In the genomic region with DNA sequence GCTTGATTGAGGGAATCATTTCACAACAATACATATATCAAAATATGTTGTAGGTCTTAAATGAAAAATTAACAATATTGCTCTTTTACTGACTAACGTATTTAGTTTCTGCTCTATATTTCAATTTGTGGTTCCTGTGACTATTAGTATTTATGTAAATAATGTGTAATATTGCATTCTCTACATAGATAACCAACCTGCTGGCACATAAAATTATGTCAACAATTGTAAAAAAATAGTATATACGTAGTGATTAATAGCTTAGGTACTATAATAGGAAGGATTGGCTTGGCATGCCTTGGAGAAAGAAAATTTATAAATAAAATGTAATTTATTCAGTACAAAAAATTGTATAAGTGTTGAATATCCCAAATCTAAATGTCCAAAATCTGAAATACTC, we compare ENCODE assay signal across 27 cellular contexts.
"Had no signal": no experiment of that assay in that cellular context is flagged by ENCODE, and none has a peak within 500 bp of the region (broad histone marks: within the 10 kb centered on the region; RNA-seq: fewer than 3 reads in every experiment).

No MANE protein-coding gene starts in this region.

- H3K4me1 ChIP-seq: stomach, suprapubic skin, testis, thyroid gland, tibial artery, tibial nerve, transverse colon, upper lobe of left lung, upper lobe of right lung, uterus, vagina had no signal

- H3K9me3 ChIP-seq: stomach, suprapubic skin, testis, thoracic aorta, thyroid gland, tibial artery, tibial nerve, transverse colon, upper lobe of left lung, upper lobe of right lung, vagina had no signal

- DNase-seq: stimulated activated CD4-positive, alpha-beta T cell treated with anti-CD3 and anti-CD28 coated beads, Interleukin-2, amount 100 ng/mL, for 48 hours; stimulated activated CD4-positive, alpha-beta T cell treated with anti-CD3 and anti-CD28 coated beads, Interleukin-4, amount 100 ng/mL, for 1 hour; stimulated activated CD4-positive, alpha-beta T cell treated with anti-CD3 and anti-CD28 coated beads, Interleukin-4, amount 100 ng/mL, for 24 hours; stimulated activated CD4-positive, alpha-beta T cell treated with anti-CD3 and anti-CD28 coated beads, Interleukin-4, amount 100 ng/mL, for 4 hours; stimulated activated CD8-positive, alpha-beta memory T cell treated with anti-CD3 and anti-CD28 coated beads, Interleukin-4, amount 100 ng/mL, for 48 hours; stimulated activated naive B cell treated with anti-CD40 and anti-IgM and Interleukin-4, amounts not matched to agents 10 μg/mL and 1 μg/mL and 100 μg/mL, for 72 hours; stimulated activated naive CD4-positive, alpha-beta T cell; stimulated activated naive CD4-positive, alpha-beta T cell treated with Interleukin-2 at 50 U/mL for 16 hours; stimulated activated naive CD8-positive, alpha-beta T cell treated with anti-CD3 and anti-CD28 coated beads, Interleukin-15, amount 100 ng/mL, for 72 hours; stimulated activated naive CD8-positive, alpha-beta T cell treated with anti-CD3 and anti-CD28 coated beads, Interleukin-15, Interleukin-2, amounts not matched to agents 100 U/mL and 50 U/mL, for 24 hours; stomach; substantia nigra; testis; thyroid gland; tibial artery; transverse colon; trophoblast cell; upper lobe of left lung; upper lobe of right lung; uterus had no signal

- FAIRE-seq: urothelium cell line had no signal

- H3K36me3 ChIP-seq: stomach, suprapubic skin, thoracic aorta, thyroid gland, tibial artery, tibial nerve, transverse colon, upper lobe of left lung, upper lobe of right lung, uterus, vagina had no signal

- H3K27ac ChIP-seq: stomach, suprapubic skin, testis, thoracic aorta, thyroid gland, tibial artery, tibial nerve, transverse colon, upper lobe of left lung, upper lobe of right lung, uterus, vagina had no signal

- H3K27me3 ChIP-seq: stomach, suprapubic skin, testis, thyroid gland, tibial artery, tibial nerve, transverse colon, upper lobe of left lung, upper lobe of right lung, uterus, vagina had no signal

- H3K4me3 ChIP-seq: stomach, suprapubic skin, testis, thoracic aorta, thyroid gland, tibial artery, tibial nerve, transverse colon, upper lobe of left lung, upper lobe of right lung, uterus, vagina had no signal

- ATAC-seq: stimulated activated effector memory CD8-positive, alpha-beta T cell treated with anti-CD3 and anti-CD28 coated beads, Interleukin-12 subunit alpha, Interleukin-12 subunit beta, amount 100 ng/mL, for 72 hours; stimulated activated memory B cell treated with anti-CD40 and anti-IgM and Interleukin-4, amounts not matched to agents 10 μg/mL and 1 μg/mL and 100 μg/mL, for 72 hours; stimulated activated naive B cell treated with anti-CD40 and anti-IgM and Interleukin-4, amounts not matched to agents 10 μg/mL and 1 μg/mL and 100 μg/mL, for 72 hours; stimulated activated naive CD8-positive, alpha-beta T cell treated with anti-CD3 and anti-CD28 coated beads, Interleukin-15, amount 100 ng/mL, for 72 hours; stimulated activated naive CD8-positive, alpha-beta T cell treated with anti-CD3 and anti-CD28 coated beads, Interleukin-15, Interleukin-2, amounts not matched to agents 100 U/mL and 50 U/mL, for 24 hours; upper lobe of right lung had no signal
